1 cellular context compared by ENCODE assay signal in the genomic region with DNA sequence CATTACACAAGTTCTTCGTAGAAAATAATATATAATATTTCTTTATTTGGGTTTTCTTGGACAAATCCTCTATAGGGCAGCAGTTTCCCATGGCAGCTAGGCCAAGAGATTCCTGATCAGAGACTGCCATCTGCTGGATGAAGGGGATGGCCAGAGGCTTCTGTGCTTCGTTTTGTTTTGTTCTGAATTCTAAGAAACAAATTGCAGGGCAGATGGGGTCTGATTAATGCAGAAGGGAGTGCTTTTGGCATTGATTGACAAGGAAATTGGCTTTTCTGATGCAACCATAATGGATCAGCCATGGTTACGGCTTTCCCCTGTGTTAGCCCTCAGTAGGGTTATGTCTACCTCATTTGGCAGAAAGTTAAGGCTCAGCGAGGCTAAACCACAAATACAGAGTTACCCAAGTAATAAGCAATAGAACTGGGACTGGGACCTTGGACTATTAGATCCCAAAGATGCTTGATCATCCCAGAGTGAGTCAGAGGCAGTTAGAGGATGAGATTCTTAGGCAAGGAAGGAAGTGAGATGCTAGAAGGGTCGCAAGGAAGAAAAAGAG.
TF ChIP-seq lines count a peak whose summit lies in the region.

No MANE protein-coding gene starts in this region.

TF ChIP-seq in WTC11, 78 proteins besides CTCF, POLR2A, EP300 and RAD21 (continued from another document):
- TF ChIP-seq, protein P1, sequence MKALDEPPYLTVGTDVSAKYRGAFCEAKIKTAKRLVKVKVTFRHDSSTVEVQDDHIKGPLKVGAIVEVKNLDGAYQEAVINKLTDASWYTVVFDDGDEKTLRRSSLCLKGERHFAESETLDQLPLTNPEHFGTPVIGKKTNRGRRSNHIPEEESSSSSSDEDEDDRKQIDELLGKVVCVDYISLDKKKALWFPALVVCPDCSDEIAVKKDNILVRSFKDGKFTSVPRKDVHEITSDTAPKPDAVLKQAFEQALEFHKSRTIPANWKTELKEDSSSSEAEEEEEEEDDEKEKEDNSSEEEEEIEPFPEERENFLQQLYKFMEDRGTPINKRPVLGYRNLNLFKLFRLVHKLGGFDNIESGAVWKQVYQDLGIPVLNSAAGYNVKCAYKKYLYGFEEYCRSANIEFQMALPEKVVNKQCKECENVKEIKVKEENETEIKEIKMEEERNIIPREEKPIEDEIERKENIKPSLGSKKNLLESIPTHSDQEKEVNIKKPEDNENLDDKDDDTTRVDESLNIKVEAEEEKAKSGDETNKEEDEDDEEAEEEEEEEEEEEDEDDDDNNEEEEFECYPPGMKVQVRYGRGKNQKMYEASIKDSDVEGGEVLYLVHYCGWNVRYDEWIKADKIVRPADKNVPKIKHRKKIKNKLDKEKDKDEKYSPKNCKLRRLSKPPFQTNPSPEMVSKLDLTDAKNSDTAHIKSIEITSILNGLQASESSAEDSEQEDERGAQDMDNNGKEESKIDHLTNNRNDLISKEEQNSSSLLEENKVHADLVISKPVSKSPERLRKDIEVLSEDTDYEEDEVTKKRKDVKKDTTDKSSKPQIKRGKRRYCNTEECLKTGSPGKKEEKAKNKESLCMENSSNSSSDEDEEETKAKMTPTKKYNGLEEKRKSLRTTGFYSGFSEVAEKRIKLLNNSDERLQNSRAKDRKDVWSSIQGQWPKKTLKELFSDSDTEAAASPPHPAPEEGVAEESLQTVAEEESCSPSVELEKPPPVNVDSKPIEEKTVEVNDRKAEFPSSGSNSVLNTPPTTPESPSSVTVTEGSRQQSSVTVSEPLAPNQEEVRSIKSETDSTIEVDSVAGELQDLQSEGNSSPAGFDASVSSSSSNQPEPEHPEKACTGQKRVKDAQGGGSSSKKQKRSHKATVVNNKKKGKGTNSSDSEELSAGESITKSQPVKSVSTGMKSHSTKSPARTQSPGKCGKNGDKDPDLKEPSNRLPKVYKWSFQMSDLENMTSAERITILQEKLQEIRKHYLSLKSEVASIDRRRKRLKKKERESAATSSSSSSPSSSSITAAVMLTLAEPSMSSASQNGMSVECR (CRISPR knock-in tag; IDR thresholded peaks at IDR 0.05; ENCODE audit: borderline replicate concordance): no peak
- TF ChIP-seq OVOL2 (CRISPR knock-in tag; IDR thresholded peaks at IDR 0.05; ENCODE audit: borderline replicate concordance): no peak
- TF ChIP-seq, protein P2, sequence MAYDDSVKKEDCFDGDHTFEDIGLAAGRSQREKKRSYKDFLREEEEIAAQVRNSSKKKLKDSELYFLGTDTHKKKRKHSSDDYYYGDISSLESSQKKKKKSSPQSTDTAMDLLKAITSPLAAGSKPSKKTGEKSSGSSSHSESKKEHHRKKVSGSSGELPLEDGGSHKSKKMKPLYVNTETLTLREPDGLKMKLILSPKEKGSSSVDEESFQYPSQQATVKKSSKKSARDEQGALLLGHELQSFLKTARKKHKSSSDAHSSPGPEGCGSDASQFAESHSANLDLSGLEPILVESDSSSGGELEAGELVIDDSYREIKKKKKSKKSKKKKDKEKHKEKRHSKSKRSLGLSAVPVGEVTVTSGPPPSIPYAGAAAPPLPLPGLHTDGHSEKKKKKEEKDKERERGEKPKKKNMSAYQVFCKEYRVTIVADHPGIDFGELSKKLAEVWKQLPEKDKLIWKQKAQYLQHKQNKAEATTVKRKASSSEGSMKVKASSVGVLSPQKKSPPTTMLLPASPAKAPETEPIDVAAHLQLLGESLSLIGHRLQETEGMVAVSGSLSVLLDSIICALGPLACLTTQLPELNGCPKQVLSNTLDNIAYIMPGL (CRISPR knock-in tag; IDR thresholded peaks at IDR 0.05): no peak
- TF ChIP-seq, protein P3, sequence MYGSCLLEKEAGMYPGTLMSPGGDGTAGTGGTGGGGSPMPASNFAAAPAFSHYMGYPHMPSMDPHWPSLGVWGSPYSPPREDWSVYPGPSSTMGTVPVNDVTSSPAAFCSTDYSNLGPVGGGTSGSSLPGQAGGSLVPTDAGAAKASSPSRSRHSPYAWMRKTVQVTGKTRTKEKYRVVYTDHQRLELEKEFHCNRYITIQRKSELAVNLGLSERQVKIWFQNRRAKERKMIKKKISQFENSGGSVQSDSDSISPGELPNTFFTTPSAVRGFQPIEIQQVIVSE (CRISPR knock-in tag; IDR thresholded peaks at IDR 0.05; ENCODE audit: borderline replicate concordance): no peak
- TF ChIP-seq, protein P4, sequence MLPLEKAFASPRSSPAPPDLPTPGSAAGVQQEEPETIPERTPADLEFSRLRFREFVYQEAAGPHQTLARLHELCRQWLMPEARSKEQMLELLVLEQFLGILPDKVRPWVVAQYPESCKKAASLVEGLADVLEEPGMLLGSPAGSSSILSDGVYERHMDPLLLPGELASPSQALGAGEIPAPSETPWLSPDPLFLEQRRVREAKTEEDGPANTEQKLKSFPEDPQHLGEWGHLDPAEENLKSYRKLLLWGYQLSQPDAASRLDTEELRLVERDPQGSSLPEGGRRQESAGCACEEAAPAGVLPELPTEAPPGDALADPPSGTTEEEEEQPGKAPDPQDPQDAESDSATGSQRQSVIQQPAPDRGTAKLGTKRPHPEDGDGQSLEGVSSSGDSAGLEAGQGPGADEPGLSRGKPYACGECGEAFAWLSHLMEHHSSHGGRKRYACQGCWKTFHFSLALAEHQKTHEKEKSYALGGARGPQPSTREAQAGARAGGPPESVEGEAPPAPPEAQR (CRISPR knock-in tag; IDR thresholded peaks at IDR 0.05): no peak
